13 cellular contexts compared by ENCODE assay signal in the genomic region with DNA sequence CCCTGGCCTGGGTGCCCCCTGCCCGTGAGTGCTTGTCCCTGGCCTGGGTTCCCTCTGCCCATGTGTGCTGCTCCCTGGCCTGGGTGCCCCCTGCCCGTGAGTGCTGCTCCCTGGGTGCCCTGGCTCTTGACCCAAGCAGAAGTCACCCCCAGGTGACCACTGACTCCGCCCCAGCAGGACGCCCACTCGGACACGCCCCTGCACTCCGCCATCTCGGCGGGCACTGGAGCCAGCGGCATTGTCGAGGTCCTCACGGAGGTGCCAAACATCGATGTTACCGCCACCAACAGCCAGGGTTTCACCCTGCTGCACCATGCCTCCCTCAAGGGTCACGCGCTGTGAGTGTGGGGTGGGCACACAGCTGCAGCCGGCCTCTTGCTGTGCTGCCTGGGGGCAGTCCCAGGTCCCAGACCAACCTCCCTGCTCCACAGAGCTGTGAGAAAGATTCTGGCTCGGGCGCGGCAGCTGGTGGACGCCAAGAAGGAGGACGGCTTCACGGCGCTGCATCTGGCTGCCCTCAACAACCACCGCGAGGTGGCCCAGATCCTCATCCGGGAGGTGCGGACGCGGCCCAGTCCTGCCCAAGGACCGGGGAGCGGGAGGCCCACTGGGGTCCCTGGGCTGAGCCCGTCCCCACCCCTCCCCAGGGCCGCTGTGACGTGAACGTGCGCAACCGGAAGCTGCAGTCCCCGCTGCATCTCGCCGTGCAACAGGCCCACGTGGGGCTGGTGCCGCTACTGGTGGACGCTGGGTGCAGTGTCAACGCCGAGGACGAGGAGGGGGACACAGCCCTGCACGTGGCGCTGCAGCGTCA. TPM values are rescaled to one million over a fixed set of nuclear protein-coding genes. Genes with fewer than 3 reads are reported as not detected.
A peak's percentile ranks its signal among the peaks of the same experiment; 100 is the strongest.
DNase-seq lines count a peak whose midpoint lies in the region; ATAC-seq and TF ChIP-seq lines count a peak whose summit lies in the region.
"Had no signal": no experiment of that assay in that cellular context is flagged by ENCODE, and none has a peak within 500 bp of the region (broad histone marks: within the 10 kb centered on the region; RNA-seq: fewer than 3 reads in every experiment).

No MANE protein-coding gene starts in this region.

- CTCF ChIA-PET in A673 (lab: Charles Lee) (no interaction called here), HEK293T (lab: Yijun Ruan, JAX) (no interaction called here)

- no peak for TF ChIP-seq CTCF in colonic mucosa (IDR thresholded peaks at IDR 0.05)
- no peak for TF ChIP-seq CTCF in A673 (conservative IDR thresholded peaks at IDR 0.05; ENCODE audit: low read depth, low read length)

- H3K27ac ChIP-seq in right cardiac atrium (ENCODE audit: low read length) (no peak overlapping the region), colonic mucosa (peak overlapping the region; percentile 32), mucosa of rectum (ENCODE audit: low read depth in 2 of 2, low read length in 2 of 2) (peak overlapping the region; percentile 78 to 79), A673 (ENCODE audit: low read depth, low read length, poor library complexity, severe bottlenecking) (no peak overlapping the region)

- peak overlapping the region in 1 of 2 donors; percentile 8 for H3K9ac ChIP-seq in colonic mucosa (ENCODE audit: low read depth in 2 of 2, low read length in 2 of 2)
- H3K9ac ChIP-seq in mucosa of rectum (ENCODE audit: low read depth in 1 of 2, low read length in 2 of 2): peak overlapping the region; percentile 17 to 67

- H3K9me3 ChIP-seq in right cardiac atrium (ENCODE audit: control insufficient read depth, low read length): no peaks in the 10 kb centered on the region
- H3K9me3 ChIP-seq in colonic mucosa: no peaks in the 10 kb centered on the region
- H3K9me3 ChIP-seq in mucosa of rectum (ENCODE audit: control insufficient read depth in 2 of 2, low read length in 2 of 2): no peaks in the 10 kb centered on the region
- H3K9me3 ChIP-seq in A673 (ENCODE audit: low read depth, low read length, poor library complexity, severe bottlenecking): no peaks in the 10 kb centered on the region

- no peak for ATAC-seq in right cardiac atrium
- ATAC-seq in left cardiac atrium: no peak

- intact Hi-C loops in right cardiac atrium (cut with DNase I): no loop called here
- intact Hi-C loops in left cardiac atrium (cut with DNase I): no loop called here
- intact Hi-C loops in colonic mucosa (cut with DNase I): no loop called here
- intact Hi-C loops in A673 (cut with micrococcal nuclease; ENCODE audit: unreplicated experiment): no loop called here

- H3K27me3 ChIP-seq in right cardiac atrium (ENCODE audit: control insufficient read depth, insufficient read depth): no peaks in the 10 kb centered on the region
- peaks cover 19% of the 10 kb centered on the region for H3K27me3 ChIP-seq in colonic mucosa
- H3K27me3 ChIP-seq in mucosa of rectum (ENCODE audit: control insufficient read depth in 2 of 2, insufficient read depth in 2 of 2, low read length in 2 of 2): peaks cover 2 to 3% of the 10 kb centered on the region in 2 donors
- H3K27me3 ChIP-seq in A673 (replicated peaks; ENCODE audit: insufficient read depth, low read depth, low read length, poor library complexity): peaks cover 18% of the 10 kb centered on the region

- H3K4me3 ChIP-seq in right cardiac atrium (ENCODE audit: low read length) (no peak overlapping the region), colonic mucosa (no peak overlapping the region), mucosa of rectum (ENCODE audit: low read length in 2 of 2) (peak overlapping the region in 1 of 2 donors; percentile 33), A673 (ENCODE audit: low read depth, low read length, poor library complexity, severe bottlenecking) (no peak overlapping the region)

- POLR2A ChIA-PET in A673 (lab: Charles Lee; ENCODE audit: low non-redundant PET) (no interaction called here), HEK293T (lab: Yijun Ruan, JAX) (interaction anchor here (0.7 kb wide), 1 partner anchor 12 kb away, joined by 3 read pairs; no protein-coding TSS in a partner anchor)

- H3K36me3 ChIP-seq in colonic mucosa (no peaks in the 10 kb centered on the region), mucosa of rectum (ENCODE audit: control insufficient read depth in 2 of 2, insufficient read depth in 2 of 2, low read length in 2 of 2) (no peaks in the 10 kb centered on the region), A673 (ENCODE audit: insufficient read depth, low read length, poor library complexity, severe bottlenecking) (no peaks in the 10 kb centered on the region)

- no TSS peak for BruUV-seq in A673 (replicated peaks; lab: Mats Ljungman, UMichigan)

- 92% methylated on average over 50 of the region's 50 CpGs for WGBS in right cardiac atrium

- DNase-seq in right cardiac atrium (peak; percentile 15 to 69 (median 69)), left cardiac atrium (no peak), colonic mucosa (no peak), A673 (ENCODE audit: low spot score) (no peak), SIG-M5 treated with dmso at 0.1 percent for 504 hours (lab: John Stamatoyannopoulos, UW; ENCODE audit: unreplicated experiment) (no peak), CD1c-positive myeloid dendritic cell (ENCODE audit: extremely low spot score) (no peak), HEK293T (ENCODE audit: extremely low spot score) (no peak)
- DNase-seq: C1 segment of cervical spinal cord, NCI-H146, NCI-H524 treated with DMSO at 0.1 percent for 48 hours, nucleus accumbens had no signal

- H3K4me1 ChIP-seq in right cardiac atrium (ENCODE audit: control insufficient read depth, insufficient read depth, low read length) (no peaks in the 10 kb centered on the region), colonic mucosa (peaks cover 5% of the 10 kb centered on the region), mucosa of rectum (ENCODE audit: control insufficient read depth in 2 of 2, insufficient read depth in 2 of 2, low read length in 2 of 2) (peaks cover 10 to 11% of the 10 kb centered on the region in 2 donors), A673 (ENCODE audit: insufficient read depth, low read length, poor library complexity, severe bottlenecking) (peaks cover 15% of the 10 kb centered on the region)

TF ChIP-seq in HEK293T, 16 proteins besides CTCF, POLR2A, EP300 and RAD21:
- TF ChIP-seq SUZ12 (IDR thresholded peaks at IDR 0.05) (no peak), FOXK2 (IDR thresholded peaks at IDR 0.05) (no peak), FOXM1 (IDR thresholded peaks at IDR 0.05; ENCODE audit: borderline replicate concordance) (no peak), HDGF (IDR thresholded peaks at IDR 0.05; ENCODE audit: borderline replicate concordance) (no peak), CTBP1 (IDR thresholded peaks at IDR 0.05; ENCODE audit: borderline replicate concordance) (no peak), L3MBTL2 (conservative IDR thresholded peaks at IDR 0.05) (no peak), FOXA1 (IDR thresholded peaks at IDR 0.05) (no peak), ARNT (IDR thresholded peaks at IDR 0.05) (no peak), BHLHE40 (IDR thresholded peaks at IDR 0.05; ENCODE audit: borderline replicate concordance) (no peak), SP1 (IDR thresholded peaks at IDR 0.05) (no peak), ZNF384 (IDR thresholded peaks at IDR 0.05) (no peak), ELF4 (IDR thresholded peaks at IDR 0.05) (no peak)
- TF ChIP-seq, protein P1, sequence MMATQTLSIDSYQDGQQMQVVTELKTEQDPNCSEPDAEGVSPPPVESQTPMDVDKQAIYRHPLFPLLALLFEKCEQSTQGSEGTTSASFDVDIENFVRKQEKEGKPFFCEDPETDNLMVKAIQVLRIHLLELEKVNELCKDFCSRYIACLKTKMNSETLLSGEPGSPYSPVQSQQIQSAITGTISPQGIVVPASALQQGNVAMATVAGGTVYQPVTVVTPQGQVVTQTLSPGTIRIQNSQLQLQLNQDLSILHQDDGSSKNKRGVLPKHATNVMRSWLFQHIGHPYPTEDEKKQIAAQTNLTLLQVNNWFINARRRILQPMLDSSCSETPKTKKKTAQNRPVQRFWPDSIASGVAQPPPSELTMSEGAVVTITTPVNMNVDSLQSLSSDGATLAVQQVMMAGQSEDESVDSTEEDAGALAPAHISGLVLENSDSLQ (IDR thresholded peaks at IDR 0.05): no peak
TF ChIP-seq in HEK293T: peak in this region for 0.

RNA-seq across cellular contexts. Expression of a gene that starts 3.9 kb away (rescaled TPM):
- total RNA-seq in right cardiac atrium (10 to 100 TPM; 18.7 to 22.4 (median 19.9) TPM), left cardiac atrium (10 to 100 TPM in 1 of 2 donors, 1 to 10 TPM in 1; 9.5 to 11.0 TPM), colonic mucosa (1 to 10 TPM; 3.0 to 5.8 TPM), A673 (2021) (0.55 and 0.67 TPM in 2 replicates)
- polyA plus RNA-seq in right cardiac atrium: 15.8 TPM

RNA-seq across cellular contexts. Expression of a gene that starts 12.7 kb away (rescaled TPM):
- 10 to 100 TPM; 49.5 to 77.8 (median 65.5) TPM for total RNA-seq in right cardiac atrium
- polyA plus RNA-seq in right cardiac atrium: 52.5 TPM
- 10 to 100 TPM; 56.4 to 58.1 TPM for total RNA-seq in left cardiac atrium
- 100 to 1,000 TPM in 1 of 2 donors, 10 to 100 TPM in 1; 57.0 to 121 TPM for total RNA-seq in colonic mucosa
- total RNA-seq in A673 (2021): 38.7 and 49.8 TPM in 2 replicates

RNA-seq across cellular contexts. Expression of a gene that starts 28.1 kb away (rescaled TPM):
- under 1 TPM; 0.47 to 0.97 (median 0.80) TPM for total RNA-seq in right cardiac atrium
- 0.68 TPM for polyA plus RNA-seq in right cardiac atrium
- total RNA-seq in left cardiac atrium: 1 to 10 TPM; 1.3 to 2.5 TPM
- 1 to 10 TPM; 2.9 to 4.2 TPM for total RNA-seq in colonic mucosa
- 1.7 and 2.5 TPM in 2 replicates for total RNA-seq in A673 (2021)
- polyA plus RNA-seq: IgD-negative memory B cell had no signal

RNA-seq across cellular contexts. Expression of a gene that starts 30.8 kb away (rescaled TPM):
- total RNA-seq in right cardiac atrium: 10 to 100 TPM; 18.8 to 20.6 (median 19.7) TPM
- polyA plus RNA-seq in right cardiac atrium: 27.0 TPM
- 10 to 100 TPM; 17.0 to 18.8 TPM for total RNA-seq in left cardiac atrium
- 10 to 100 TPM; 31.8 to 44.7 TPM for total RNA-seq in colonic mucosa
- 38.1 and 39.4 TPM in 2 replicates for total RNA-seq in A673 (2021)

RNA-seq across cellular contexts. Expression of a gene that starts 53.4 kb away (rescaled TPM):
- total RNA-seq in right cardiac atrium (100 to 1,000 TPM; 112 to 115 (median 113) TPM), left cardiac atrium (100 to 1,000 TPM; 107 to 118 TPM), colonic mucosa (100 to 1,000 TPM; 120 to 175 TPM), A673 (2021) (182 and 193 TPM in 2 replicates)
- polyA plus RNA-seq in right cardiac atrium: 130 TPM

Comparison
In these comparisons a context has a peak if more than half of its experiments do, and no peak if none do; other contexts are left out.
1. DNase-seq: peak in right cardiac atrium (3 of 3); none in left cardiac atrium (single experiment), colonic mucosa (single experiment), A673 (single experiment), SIG-M5 treated with dmso at 0.1 percent for 504 hours (single experiment), CD1c-positive myeloid dendritic cell (single experiment) and HEK293T (single experiment).
2. H3K27ac ChIP-seq: peak in colonic mucosa (single experiment) and mucosa of rectum (2 of 2); none in right cardiac atrium (single experiment) and A673 (single experiment).